Comparison of ENCODE assay signal across 7 cellular contexts in genomic region chr1:120592943-120593342, GRCh38.
DNase-seq lines count a peak whose midpoint lies in the region; ATAC-seq and TF ChIP-seq lines count a peak whose summit lies in the region.
"Not testable (repeated sequence)": the region's sequence is repeated elsewhere in the genome, so short reads cannot be mapped to it uniquely, and the experiment has no call there.

No MANE protein-coding gene starts in this region.

- intact Hi-C loops in body of pancreas (cut with DNase I); Right ventricle myocardium inferior (cut with DNase I); left cardiac atrium (cut with DNase I); lower lobe of right lung (cut with DNase I); psoas muscle (cut with DNase I): not testable (repeated sequence)

- ATAC-seq in RWPE2 (ENCODE audit: low read depth), result peak; percentile 54
- ATAC-seq in body of pancreas, result peak; percentile 56
- ATAC-seq in Right ventricle myocardium inferior, result peak; percentile 91
- ATAC-seq in left cardiac atrium, result peak; percentile 92
- peak; percentile 65 to 69 for ATAC-seq in lower lobe of right lung
- ATAC-seq in psoas muscle, result peak; percentile 85 to 92 (median 88)
- ATAC-seq in upper lobe of left lung (ENCODE audit: low FRiP score in 2 of 2), result peak; percentile 79 to 84

- not testable (repeated sequence) for DNase-seq in RWPE2 (ENCODE audit: low spot score); body of pancreas; Right ventricle myocardium inferior (ENCODE audit: missing footprints); left cardiac atrium; lower lobe of right lung; psoas muscle; upper lobe of left lung

- TF ChIP-seq POLR2A in body of pancreas (IDR thresholded peaks at IDR 0.05); upper lobe of left lung (IDR thresholded peaks at IDR 0.05): not testable (repeated sequence)

- not testable (repeated sequence) for H3K4me3 ChIP-seq in RWPE2 (ENCODE audit: severe bottlenecking); body of pancreas; lower lobe of right lung; psoas muscle; upper lobe of left lung

- not testable (repeated sequence) for H3K27me3 ChIP-seq in RWPE2 (ENCODE audit: insufficient read depth, poor library complexity, severe bottlenecking); body of pancreas; lower lobe of right lung (ENCODE audit: low read depth); psoas muscle (ENCODE audit: insufficient read depth in 3 of 3, low read length in 2 of 3); upper lobe of left lung

- H3K27ac ChIP-seq in RWPE2 (ENCODE audit: poor library complexity, severe bottlenecking); body of pancreas; lower lobe of right lung; psoas muscle; upper lobe of left lung: not testable (repeated sequence)

- WGBS in body of pancreas, 2 donors, result no CpG with 5 or more reads among the region's 3 CpGs
- WGBS in psoas muscle, 3 donors, result no CpG with 5 or more reads among the region's 3 CpGs
- no CpG with 5 or more reads among the region's 3 CpGs for WGBS in upper lobe of left lung, 2 donors

- H3K9me3 ChIP-seq in RWPE2 (ENCODE audit: severe bottlenecking); body of pancreas; lower lobe of right lung; psoas muscle; upper lobe of left lung: not testable (repeated sequence)

- not testable (repeated sequence) for TF ChIP-seq CTCF in RWPE2 (IDR thresholded peaks at IDR 0.05; ENCODE audit: poor library complexity, severe bottlenecking); body of pancreas (IDR thresholded peaks at IDR 0.05); lower lobe of right lung (IDR thresholded peaks at IDR 0.05); psoas muscle (IDR thresholded peaks at IDR 0.05); upper lobe of left lung (IDR thresholded peaks at IDR 0.05)

- not testable (repeated sequence) for TF ChIP-seq EP300 in upper lobe of left lung (IDR thresholded peaks at IDR 0.05)

- not testable (repeated sequence) for H3K4me1 ChIP-seq in RWPE2 (ENCODE audit: insufficient read depth, poor library complexity, severe bottlenecking); body of pancreas; lower lobe of right lung; psoas muscle; upper lobe of left lung

- not testable (repeated sequence) for H3K36me3 ChIP-seq in RWPE2 (ENCODE audit: low read depth); body of pancreas (replicated peaks in 1 of 2; ENCODE audit: insufficient read depth in 1 of 2, low read depth in 2 of 2); lower lobe of right lung; psoas muscle (ENCODE audit: insufficient read depth in 1 of 2, low read depth in 1 of 2); upper lobe of left lung
